11 cellular contexts compared by ENCODE assay signal in the genomic region with DNA sequence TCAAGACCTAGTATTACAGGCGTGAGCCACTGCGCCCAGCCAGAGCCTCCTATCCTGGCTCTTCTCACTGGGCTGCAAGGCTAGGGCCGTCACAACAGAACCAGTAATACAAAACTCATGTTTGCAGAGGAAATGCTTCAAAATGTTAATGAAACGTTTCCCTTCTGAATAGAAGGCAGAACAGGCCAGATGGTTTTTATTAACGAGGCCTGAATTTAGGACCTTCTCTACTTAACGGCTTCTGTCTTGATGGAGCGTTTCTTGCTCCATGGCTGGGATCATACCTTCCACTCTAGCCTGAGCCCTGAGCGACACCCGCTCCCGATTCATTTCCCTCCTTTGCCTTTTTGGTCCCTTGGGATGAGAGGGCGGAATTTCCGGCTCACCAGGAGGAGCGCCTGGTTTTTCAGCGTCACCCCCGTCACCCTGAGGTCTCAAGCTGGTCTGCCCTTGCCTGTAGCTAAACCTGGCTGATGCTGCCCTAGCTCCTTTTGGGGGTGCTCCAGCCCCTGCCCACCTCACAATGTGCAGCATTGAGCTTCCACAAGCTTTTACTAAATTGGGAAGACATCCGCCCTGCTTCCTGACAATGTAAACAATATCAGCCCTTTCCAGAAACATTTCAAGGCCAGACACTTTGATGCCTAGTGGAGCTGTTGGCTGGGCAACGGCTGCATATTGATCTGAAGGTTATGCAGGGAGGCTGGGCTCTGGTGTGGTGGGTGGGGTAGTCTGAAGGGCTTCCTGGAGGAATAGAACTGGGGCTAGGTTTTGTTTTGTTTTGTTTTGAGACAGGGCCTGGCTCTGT. TPM values are rescaled to one million over a fixed set of nuclear protein-coding genes. Genes with fewer than 3 reads are reported as not detected.
DNase-seq lines count a peak whose midpoint lies in the region; ATAC-seq and TF ChIP-seq lines count a peak whose summit lies in the region.
"Had no signal": no experiment of that assay in that cellular context is flagged by ENCODE, and none has a peak within 500 bp of the region (broad histone marks: within the 10 kb centered on the region; RNA-seq: fewer than 3 reads in every experiment).

No MANE protein-coding gene starts in this region.

- POLR2A ChIA-PET in RWPE1 (lab: Yijun Ruan, JAX; ENCODE audit: low non-redundant PET): no interaction called here

- no peaks in the 10 kb centered on the region for H3K27me3 ChIP-seq in BLaER1 treated with 17β-estradiol and CSF1 and Interleukin-3, amounts not matched to agents 10 nM and 100 nM
- H3K27me3 ChIP-seq in parathyroid adenoma (ENCODE audit: control insufficient read depth, insufficient read depth, low read length): no peaks in the 10 kb centered on the region
- no peaks in the 10 kb centered on the region for H3K27me3 ChIP-seq in mammary epithelial cell (ENCODE audit: insufficient read depth, low read length)

- intact Hi-C loops in mammary epithelial cell (cut with micrococcal nuclease): loop anchor here (5.0 kb wide), 2 partner anchors 37 to 63 kb away; no protein-coding TSS in a partner anchor
- intact Hi-C loops in activated naive CD4-positive, alpha-beta T cell treated with anti-CD3 and anti-CD28 coated beads for 36 hours (cut with micrococcal nuclease): loop anchor here (5.0 kb wide), 1 partner anchor 108 kb away; no protein-coding TSS in a partner anchor

- peak overlapping the region; percentile 90 to 99 (median 97) for H3K4me2 ChIP-seq in BLaER1 treated with 17β-estradiol and CSF1 and Interleukin-3, amounts not matched to agents 10 nM and 100 nM
- H3K4me2 ChIP-seq in parathyroid adenoma (ENCODE audit: low read length) (no peak overlapping the region), mammary epithelial cell (ENCODE audit: insufficient read depth, low read depth, low read length) (no peak overlapping the region)

- peaks cover 6% of the 10 kb centered on the region for H3K27me3 Mint-ChIP-seq in glutamatergic neuron (ENCODE audit: unreplicated experiment)
- peaks cover 5% of the 10 kb centered on the region for H3K27me3 Mint-ChIP-seq in activated naive CD4-positive, alpha-beta T cell treated with anti-CD3 and anti-CD28 coated beads for 36 hours (ENCODE audit: low read depth)

- peaks cover 6 to 39% (median 20%) of the 10 kb centered on the region in 11 experiments; a peak in 21 of 22 replicates for H3K36me3 ChIP-seq in BLaER1 treated with 17β-estradiol and CSF1 and Interleukin-3, amounts not matched to agents 10 nM and 100 nM
- H3K36me3 ChIP-seq in parathyroid adenoma (ENCODE audit: control insufficient read depth, insufficient read depth, low read length): no peaks in the 10 kb centered on the region
- H3K36me3 ChIP-seq in mammary epithelial cell (ENCODE audit: insufficient read depth, low read length): peaks cover 2% of the 10 kb centered on the region
- H3K36me3 ChIP-seq: cardiac muscle cell had no signal

- ATAC-seq in GM18498 (IDR thresholded peaks at IDR 0.05; ENCODE audit: unreplicated experiment): no peak
- ATAC-seq: T-cell had no signal

- WGBS in mammary epithelial cell (ENCODE audit: low coverage, missing lambda C conversion rate): 94% methylated on average over 17 of the region's 17 CpGs

- dilution Hi-C loops in mammary epithelial cell (cut with HindIII; ENCODE audit: low sequenced_read_pairs): loop anchor here (5.0 kb wide), 2 partner anchors 67 to 288 kb away; no protein-coding TSS in a partner anchor

- peak overlapping the region in 6 of 10 experiments; percentile 11 to 45 (median 26); a peak in 8 of 20 replicates for H3K4me3 ChIP-seq in BLaER1 treated with 17β-estradiol and CSF1 and Interleukin-3, amounts not matched to agents 10 nM and 100 nM
- no peak overlapping the region for H3K4me3 ChIP-seq in parathyroid adenoma (ENCODE audit: low read depth, low read length)
- no peak overlapping the region for H3K4me3 ChIP-seq in mammary epithelial cell (replicated peaks in 1 of 3; ENCODE audit: insufficient read depth in 1 of 3, low read depth in 2 of 3, low read length in 3 of 3)
- H3K4me3 ChIP-seq: cardiac muscle cell had no signal

- H3K27ac Mint-ChIP-seq in glutamatergic neuron (ENCODE audit: unreplicated experiment): peak overlapping the region; percentile 77
- H3K27ac Mint-ChIP-seq in activated naive CD4-positive, alpha-beta T cell treated with anti-CD3 and anti-CD28 coated beads for 36 hours: no peak overlapping the region
- H3K27ac Mint-ChIP-seq: T-cell had no signal

- in situ Hi-C loops in mammary epithelial cell (cut with MboI; ENCODE audit: low sequenced_read_pairs in 2 of 2): loop anchor here in 1 of 2 donors (25.0 kb wide), 1 partner anchor 93 kb away; no protein-coding TSS in a partner anchor
- in situ Hi-C loops in ACHN (cut with HindIII; ENCODE audit: low pct_ligation_motif_present, low pct_unique_long_range_greater_than_20kb, low sequenced_read_pairs): loop anchor here (25.0 kb wide), 1 partner anchor 93 kb away; no protein-coding TSS in a partner anchor

- H2AFZ ChIP-seq in parathyroid adenoma: no peak overlapping the region
- no peak overlapping the region for H2AFZ ChIP-seq in mammary epithelial cell (ENCODE audit: low read depth, low read length)

- BruUV-seq in mammary epithelial cell (replicated peaks; lab: Mats Ljungman, UMichigan): no TSS peak

- H3K79me2 ChIP-seq in parathyroid adenoma: peaks cover 16% of the 10 kb centered on the region
- peaks cover 77% of the 10 kb centered on the region for H3K79me2 ChIP-seq in mammary epithelial cell (ENCODE audit: insufficient read depth, low read length)

- no peaks in the 10 kb centered on the region for H3K36me3 Mint-ChIP-seq in glutamatergic neuron (ENCODE audit: unreplicated experiment)
- H3K36me3 Mint-ChIP-seq in activated naive CD4-positive, alpha-beta T cell treated with anti-CD3 and anti-CD28 coated beads for 36 hours (ENCODE audit: low read depth): no peaks in the 10 kb centered on the region
- H3K36me3 Mint-ChIP-seq: T-cell had no signal

- peak overlapping the region; percentile 77 for H3K4me3 Mint-ChIP-seq in glutamatergic neuron (ENCODE audit: unreplicated experiment)
- H3K4me3 Mint-ChIP-seq in activated naive CD4-positive, alpha-beta T cell treated with anti-CD3 and anti-CD28 coated beads for 36 hours: no peak overlapping the region
- H3K4me3 Mint-ChIP-seq: T-cell had no signal

- peaks cover 58 to 86% (median 68%) of the 10 kb centered on the region in 10 experiments for H3K4me1 ChIP-seq in BLaER1 treated with 17β-estradiol and CSF1 and Interleukin-3, amounts not matched to agents 10 nM and 100 nM
- H3K4me1 ChIP-seq in parathyroid adenoma (peaks cover 5% of the 10 kb centered on the region), mammary epithelial cell (ENCODE audit: insufficient read depth, low read length) (peaks cover 17% of the 10 kb centered on the region)

- CTCF ChIA-PET in RWPE1 (lab: Yijun Ruan, JAX) (interaction anchor here (0.5 to 0.7 kb wide), 2 partner anchors 9 to 87 kb away, joined by 4 to 5 read pairs; no protein-coding TSS in a partner anchor), mammary epithelial cell (lab: Charles Lee; ENCODE audit: low non-redundant PET) (no interaction called here)
- CTCF ChIA-PET in activated naive CD4-positive, alpha-beta T cell treated with anti-CD3 and anti-CD28 coated beads for 36 hours (lab: Charles Lee): interaction anchor here (0.6 kb wide), 1 partner anchor 88 kb away, joined by 3 read pairs; no protein-coding TSS in a partner anchor

- DNase-seq in RWPE1 (ENCODE audit: low spot score): no peak
- peak; percentile 35 for DNase-seq in glutamatergic neuron
- DNase-seq in mammary epithelial cell: no peak
- no peak for DNase-seq in activated naive CD4-positive, alpha-beta T cell treated with anti-CD3 and anti-CD28 coated beads for 36 hours
- no peak for DNase-seq in ACHN
- DNase-seq: NCI-H345, T-cell had no signal

- H4K20me1 ChIP-seq in BLaER1 treated with 17β-estradiol and CSF1 and Interleukin-3, amounts not matched to agents 10 nM and 100 nM: peaks cover 92 to 99% (median 97%) of the 10 kb centered on the region in 11 experiments
- no peaks in the 10 kb centered on the region for H4K20me1 ChIP-seq in mammary epithelial cell (ENCODE audit: insufficient read depth, low read length)

- peaks cover 7% of the 10 kb centered on the region for H3K9me3 Mint-ChIP-seq in glutamatergic neuron (ENCODE audit: unreplicated experiment)
- no peaks in the 10 kb centered on the region for H3K9me3 Mint-ChIP-seq in activated naive CD4-positive, alpha-beta T cell treated with anti-CD3 and anti-CD28 coated beads for 36 hours
- H3K9me3 Mint-ChIP-seq: T-cell had no signal

- TF ChIP-seq CTCF in RWPE1 (conservative IDR thresholded peaks at IDR 0.05; ENCODE audit: low read depth) (no peak), glutamatergic neuron (IDR thresholded peaks at IDR 0.05; ENCODE audit: partially characterized antibody, unreplicated experiment) (no peak), parathyroid adenoma (IDR thresholded peaks at IDR 0.05) (no peak), mammary epithelial cell (conservative IDR thresholded peaks at IDR 0.05 in 1 of 2, IDR thresholded peaks at IDR 0.05 in 1 of 2; ENCODE audit: extremely low read depth in 1 of 2, insufficient read depth in 1 of 2, low read depth in 1 of 2, low read length in 2 of 2) (no peak)

- H3K9ac ChIP-seq in BLaER1 treated with 17β-estradiol and CSF1 and Interleukin-3, amounts not matched to agents 10 nM and 100 nM: peak overlapping the region in 10 of 11 experiments; percentile 17 to 66 (median 52); a peak in 18 of 22 replicates
- H3K9ac ChIP-seq in parathyroid adenoma (no peak overlapping the region), mammary epithelial cell (ENCODE audit: insufficient read depth, low read length) (no peak overlapping the region)

- peak overlapping the region in 7 of 11 experiments; percentile 15 to 59 (median 30); a peak in 12 of 22 replicates for H3K27ac ChIP-seq in BLaER1 treated with 17β-estradiol and CSF1 and Interleukin-3, amounts not matched to agents 10 nM and 100 nM
- peak overlapping the region; percentile 3; the same call in 1 of the 2 replicates for H3K27ac ChIP-seq in RWPE1
- H3K27ac ChIP-seq in parathyroid adenoma: peak overlapping the region; percentile 32
- H3K27ac ChIP-seq in mammary epithelial cell (ENCODE audit: insufficient read depth, low read depth, low read length): no peak overlapping the region
- H3K27ac ChIP-seq: cardiac muscle cell had no signal

- H3K4me1 Mint-ChIP-seq in glutamatergic neuron (ENCODE audit: low read depth, unreplicated experiment): peaks cover 27% of the 10 kb centered on the region
- H3K4me1 Mint-ChIP-seq in activated naive CD4-positive, alpha-beta T cell treated with anti-CD3 and anti-CD28 coated beads for 36 hours (ENCODE audit: low read depth): no peaks in the 10 kb centered on the region

- H3K9me3 ChIP-seq in BLaER1 treated with 17β-estradiol and CSF1 and Interleukin-3, amounts not matched to agents 10 nM and 100 nM (replicated peaks in 1 of 11): 0 out of 22 replicates have a peak, but pooled peaks cover 0 to 8% (median 0%) of the 10 kb centered on the region in 11 experiments
- no peaks in the 10 kb centered on the region for H3K9me3 ChIP-seq in parathyroid adenoma (ENCODE audit: control insufficient read depth, low read length)
- peaks cover 2% of the 10 kb centered on the region for H3K9me3 ChIP-seq in mammary epithelial cell (replicated peaks; ENCODE audit: insufficient read depth, low read length)

RNA-seq across cellular contexts. Expression of a gene that starts 5.2 kb away (rescaled TPM):
- 96.1 TPM for total RNA-seq in glutamatergic neuron (ENCODE audit: unreplicated experiment)
- 10 to 100 TPM; 34.3 to 37.9 TPM for total RNA-seq in mammary epithelial cell
- 7.2 TPM for polyA plus RNA-seq in mammary epithelial cell
- 15.3 TPM for polyA minus RNA-seq in mammary epithelial cell
- total RNA-seq in activated naive CD4-positive, alpha-beta T cell treated with anti-CD3 and anti-CD28 coated beads for 36 hours: 1 to 10 TPM; 1.2 to 1.6 TPM

RNA-seq across cellular contexts. Expression of a gene that starts 40.2 kb away (rescaled TPM):
- total RNA-seq in glutamatergic neuron (ENCODE audit: unreplicated experiment): 16.8 TPM
- total RNA-seq in mammary epithelial cell: 10 to 100 TPM; 15.0 to 43.9 TPM
- 50.2 TPM for polyA plus RNA-seq in mammary epithelial cell
- 36.8 TPM for polyA minus RNA-seq in mammary epithelial cell
- 10 to 100 TPM; 91.5 to 96.0 TPM for total RNA-seq in activated naive CD4-positive, alpha-beta T cell treated with anti-CD3 and anti-CD28 coated beads for 36 hours

Comparison
In these comparisons a context has a peak if more than half of its experiments do, and no peak if none do; other contexts are left out.
1. H3K4me2 ChIP-seq: peak in BLaER1 treated with 17β-estradiol and CSF1 and Interleukin-3, amounts not matched to agents 10 nM and 100 nM (11 of 11); none in parathyroid adenoma (single experiment) and mammary epithelial cell (single experiment).
2. H3K4me3 ChIP-seq: peak in BLaER1 treated with 17β-estradiol and CSF1 and Interleukin-3, amounts not matched to agents 10 nM and 100 nM (6 of 10); none in parathyroid adenoma (single experiment) and mammary epithelial cell (0 of 3).
3. H3K9ac ChIP-seq: peak in BLaER1 treated with 17β-estradiol and CSF1 and Interleukin-3, amounts not matched to agents 10 nM and 100 nM (10 of 11); none in parathyroid adenoma (single experiment) and mammary epithelial cell (single experiment).
4. RNA of a gene that starts 5.2 kb away (total RNA-seq): 96.1 TPM in glutamatergic neuron (single experiment) and 34.3 to 37.9 TPM in mammary epithelial cell; 1.2 to 1.6 TPM in activated naive CD4-positive, alpha-beta T cell treated with anti-CD3 and anti-CD28 coated beads for 36 hours; every median in the first group is over 10 times any median in the second.